ENCODE assay signal across 9 cellular contexts in genomic region chr19:3073159-3073563, GRCh38. TPM values are rescaled to one million over a fixed set of nuclear protein-coding genes. Genes with fewer than 3 reads are reported as not detected.
DNase-seq lines count a peak whose midpoint lies in the region; ATAC-seq and TF ChIP-seq lines count a peak whose summit lies in the region.
"Had no signal": no experiment of that assay in that cellular context is flagged by ENCODE, and none has a peak within 500 bp of the region (broad histone marks: within the 10 kb centered on the region; RNA-seq: fewer than 3 reads in every experiment).

No MANE protein-coding gene starts in this region.

- H3K9me3 ChIP-seq in sigmoid colon: no peaks in the 10 kb centered on the region

- H3K36me3 ChIP-seq in sigmoid colon: no peaks in the 10 kb centered on the region

- TF ChIP-seq EP300 in sigmoid colon (IDR thresholded peaks at IDR 0.05): no peak

- no peak for TF ChIP-seq CTCF in epithelial cell of esophagus (IDR thresholded peaks at IDR 0.05; ENCODE audit: insufficient read depth, low read depth, low read length, missing control alignments)
- no peak for TF ChIP-seq CTCF in sigmoid colon (IDR thresholded peaks at IDR 0.05)

- H3K4me1 ChIP-seq in sigmoid colon: peaks cover 0 to 11% (median 8%) of the 10 kb centered on the region in 4 donors

- peak; percentile 33 for DNase-seq in NCI-H2107 treated with DMSO at 0.1 percent for 48 hours (lab: John Stamatoyannopoulos, UW; ENCODE audit: unreplicated experiment)
- no peak for DNase-seq in NCI-H2107 (lab: John Stamatoyannopoulos, UW)
- DNase-seq in NCI-H510A (lab: John Stamatoyannopoulos, UW): peak; percentile 25
- DNase-seq in epithelial cell of esophagus (ENCODE audit: low read depth): peak; percentile 40
- DNase-seq in sigmoid colon: peak; percentile 85
- DNase-seq in nucleus accumbens (lab: John Stamatoyannopoulos, UW): no peak
- DNase-seq: activated B cell treated with CpG ODN at 0.5 μM for 24 hours had no signal

- 24 to 54% methylated on average over 3 of the region's 3 CpGs for WGBS in sigmoid colon, 2 donors

- H3K4me3 ChIP-seq in epithelial cell of esophagus (ENCODE audit: low read length): no peak overlapping the region
- no peak overlapping the region for H3K4me3 ChIP-seq in sigmoid colon

- H3K27me3 ChIP-seq in sigmoid colon: no peaks in the 10 kb centered on the region

- TF ChIP-seq POLR2A in sigmoid colon (IDR thresholded peaks at IDR 0.05): no peak

- intact Hi-C loops in sigmoid colon (cut with DNase I): no loop called here

- ATAC-seq in HG02938 (IDR thresholded peaks at IDR 0.05; ENCODE audit: unreplicated experiment) (no peak), GM18858 (IDR thresholded peaks at IDR 0.05; ENCODE audit: unreplicated experiment) (no peak)

- no peak overlapping the region for H3K27ac ChIP-seq in sigmoid colon

RNA-seq across cellular contexts. Expression of gene TLE5, which starts 10.9 kb away (rescaled TPM):
- total RNA-seq in sigmoid colon: 100 to 1,000 TPM; 581 to 711 (median 629) TPM
- polyA plus RNA-seq in sigmoid colon: 100 to 1,000 TPM; 561 to 714 (median 581) TPM

RNA-seq across cellular contexts. Expression of gene GNA11, which starts 21.0 kb away (rescaled TPM):
- total RNA-seq in sigmoid colon: 10 to 100 TPM; 43.2 to 52.5 (median 45.4) TPM
- 100 to 1,000 TPM in 2 of 3 donors, 10 to 100 TPM in 1; 90.1 to 151 (median 150) TPM for polyA plus RNA-seq in sigmoid colon

RNA-seq across cellular contexts. Expression of gene TLE2, which starts 44.1 kb away (rescaled TPM):
- total RNA-seq in sigmoid colon: 10 to 100 TPM; 27.8 to 66.5 (median 47.3) TPM
- polyA plus RNA-seq in sigmoid colon: 10 to 100 TPM; 10.9 to 20.9 (median 14.4) TPM

Comparison
In these comparisons a context has a peak if more than half of its experiments do, and no peak if none do; other contexts are left out.
1. DNase-seq: peak in NCI-H2107 treated with DMSO at 0.1 percent for 48 hours (single experiment), NCI-H510A (single experiment), epithelial cell of esophagus (single experiment) and sigmoid colon (single experiment); none in NCI-H2107 (single experiment) and nucleus accumbens (0 of 56).